ENCODE assay signal across 1 cellular context in genomic region chr12:8077207-8077606, GRCh38.
A peak's percentile ranks its signal among the peaks of the same experiment; 100 is the strongest.
TF ChIP-seq lines count a peak whose summit lies in the region.

No MANE protein-coding gene starts in this region.

TF ChIP-seq in SK-N-SH, 30 proteins besides CTCF, POLR2A, EP300 and RAD21 (continued from another document):
- TF ChIP-seq, protein P1, sequence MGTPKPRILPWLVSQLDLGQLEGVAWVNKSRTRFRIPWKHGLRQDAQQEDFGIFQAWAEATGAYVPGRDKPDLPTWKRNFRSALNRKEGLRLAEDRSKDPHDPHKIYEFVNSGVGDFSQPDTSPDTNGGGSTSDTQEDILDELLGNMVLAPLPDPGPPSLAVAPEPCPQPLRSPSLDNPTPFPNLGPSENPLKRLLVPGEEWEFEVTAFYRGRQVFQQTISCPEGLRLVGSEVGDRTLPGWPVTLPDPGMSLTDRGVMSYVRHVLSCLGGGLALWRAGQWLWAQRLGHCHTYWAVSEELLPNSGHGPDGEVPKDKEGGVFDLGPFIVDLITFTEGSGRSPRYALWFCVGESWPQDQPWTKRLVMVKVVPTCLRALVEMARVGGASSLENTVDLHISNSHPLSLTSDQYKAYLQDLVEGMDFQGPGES (IDR thresholded peaks at IDR 0.05; ENCODE audit: low read depth, low read length), result no peak
- TF ChIP-seq TEAD4 (IDR thresholded peaks at IDR 0.05; ENCODE audit: borderline replicate concordance, insufficient read depth) (no peak), TCF12 (IDR thresholded peaks at IDR 0.05) (peak; percentile 45; the same call in 1 of the 2 replicates), PBX3 (IDR thresholded peaks at IDR 0.05) (peak; percentile 24; the same call in 1 of the 2 replicates), JUND (IDR thresholded peaks at IDR 0.05) (peak; percentile 58), RFX5 (IDR thresholded peaks at IDR 0.05; ENCODE audit: low read length) (no peak), FOXM1 (IDR thresholded peaks at IDR 0.05; ENCODE audit: low read depth) (no peak)
